In the genomic region with DNA sequence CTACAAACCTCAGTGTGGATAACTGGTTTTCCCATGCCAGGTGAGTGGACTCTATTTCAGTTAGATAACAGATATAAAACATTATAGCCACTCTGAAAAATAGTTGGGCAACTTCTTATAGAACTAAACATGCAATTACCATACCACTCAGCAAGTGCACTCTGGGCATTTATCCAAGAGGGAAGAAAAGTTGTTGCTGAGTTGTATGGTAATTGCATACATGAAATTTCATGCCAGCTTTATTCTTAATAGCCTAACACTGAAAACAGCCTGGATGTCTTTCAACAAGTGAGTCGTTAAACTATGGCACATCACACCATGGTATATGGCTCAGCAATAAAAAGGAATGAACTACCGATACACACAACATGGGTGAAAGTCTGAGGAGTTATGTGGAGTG, we compare ENCODE assay signal across 1 cellular context.
TF ChIP-seq lines count a peak whose summit lies in the region.

No MANE protein-coding gene starts in this region.

TF ChIP-seq in HEK293, 187 proteins besides CTCF, POLR2A, EP300 and RAD21 (continued from another document):
- TF ChIP-seq, protein P1, sequence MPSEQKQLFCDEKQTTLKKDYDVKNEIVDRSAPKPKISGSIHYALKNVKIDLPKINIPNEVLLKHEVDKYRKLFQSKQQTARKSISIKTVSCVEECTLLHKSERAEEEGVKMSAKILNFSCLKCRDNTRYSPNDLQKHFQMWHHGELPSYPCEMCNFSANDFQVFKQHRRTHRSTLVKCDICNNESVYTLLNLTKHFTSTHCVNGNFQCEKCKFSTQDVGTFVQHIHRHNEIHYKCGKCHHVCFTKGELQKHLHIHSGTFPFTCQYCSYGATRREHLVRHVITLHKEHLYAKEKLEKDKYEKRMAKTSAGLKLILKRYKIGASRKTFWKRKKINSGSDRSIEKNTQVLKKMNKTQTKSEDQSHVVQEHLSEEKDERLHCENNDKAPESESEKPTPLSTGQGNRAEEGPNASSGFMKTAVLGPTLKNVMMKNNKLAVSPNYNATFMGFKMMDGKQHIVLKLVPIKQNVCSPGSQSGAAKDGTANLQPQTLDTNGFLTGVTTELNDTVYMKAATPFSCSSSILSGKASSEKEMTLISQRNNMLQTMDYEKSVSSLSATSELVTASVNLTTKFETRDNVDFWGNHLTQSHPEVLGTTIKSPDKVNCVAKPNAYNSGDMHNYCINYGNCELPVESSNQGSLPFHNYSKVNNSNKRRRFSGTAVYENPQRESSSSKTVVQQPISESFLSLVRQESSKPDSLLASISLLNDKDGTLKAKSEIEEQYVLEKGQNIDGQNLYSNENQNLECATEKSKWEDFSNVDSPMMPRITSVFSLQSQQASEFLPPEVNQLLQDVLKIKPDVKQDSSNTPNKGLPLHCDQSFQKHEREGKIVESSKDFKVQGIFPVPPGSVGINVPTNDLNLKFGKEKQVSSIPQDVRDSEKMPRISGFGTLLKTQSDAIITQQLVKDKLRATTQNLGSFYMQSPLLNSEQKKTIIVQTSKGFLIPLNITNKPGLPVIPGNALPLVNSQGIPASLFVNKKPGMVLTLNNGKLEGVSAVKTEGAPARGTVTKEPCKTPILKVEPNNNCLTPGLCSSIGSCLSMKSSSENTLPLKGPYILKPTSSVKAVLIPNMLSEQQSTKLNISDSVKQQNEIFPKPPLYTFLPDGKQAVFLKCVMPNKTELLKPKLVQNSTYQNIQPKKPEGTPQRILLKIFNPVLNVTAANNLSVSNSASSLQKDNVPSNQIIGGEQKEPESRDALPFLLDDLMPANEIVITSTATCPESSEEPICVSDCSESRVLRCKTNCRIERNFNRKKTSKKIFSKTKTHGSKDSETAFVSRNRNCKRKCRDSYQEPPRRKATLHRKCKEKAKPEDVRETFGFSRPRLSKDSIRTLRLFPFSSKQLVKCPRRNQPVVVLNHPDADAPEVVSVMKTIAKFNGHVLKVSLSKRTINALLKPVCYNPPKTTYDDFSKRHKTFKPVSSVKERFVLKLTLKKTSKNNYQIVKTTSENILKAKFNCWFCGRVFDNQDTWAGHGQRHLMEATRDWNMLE (tag by site-specific recombination; conservative IDR thresholded peaks at IDR 0.05; ENCODE audit: low read depth) = no peak
- TF ChIP-seq ZNF112 (tag by site-specific recombination; IDR thresholded peaks at IDR 0.05) (no peak), ZNF274 (IDR thresholded peaks at IDR 0.05; ENCODE audit: low read length) (no peak), ZNF274 (tag by site-specific recombination; IDR thresholded peaks at IDR 0.05; ENCODE audit: borderline replicate concordance) (no peak), ZNF544 (tag by site-specific recombination; IDR thresholded peaks at IDR 0.05) (no peak), ZNF239 (tag by site-specific recombination; IDR thresholded peaks at IDR 0.05) (no peak), SP7 (tag by site-specific recombination; IDR thresholded peaks at IDR 0.05) (peak; percentile 91), KLF7 (tag by site-specific recombination; IDR thresholded peaks at IDR 0.05; ENCODE audit: borderline replicate concordance) (no peak), WT1 (tag by site-specific recombination; IDR thresholded peaks at IDR 0.05) (no peak), ZNF76 (tag by site-specific recombination; IDR thresholded peaks at IDR 0.05; ENCODE audit: borderline replicate concordance, low read depth) (no peak), ZEB2 (tag by site-specific recombination; IDR thresholded peaks at IDR 0.05) (peak; percentile 28; the same call in 1 of the 2 replicates), ZNF184 (tag by site-specific recombination; IDR thresholded peaks at IDR 0.05) (no peak; the same call in 1 of the 2 replicates), ZNF514 (tag by site-specific recombination; IDR thresholded peaks at IDR 0.05) (no peak), ZNF24 (tag by site-specific recombination; IDR thresholded peaks at IDR 0.05) (0 out of 2 replicates have a peak, but pooled peaks have one; percentile 44), ZNF404 (tag by site-specific recombination; IDR thresholded peaks at IDR 0.05) (no peak)
- TF ChIP-seq, protein P2, sequence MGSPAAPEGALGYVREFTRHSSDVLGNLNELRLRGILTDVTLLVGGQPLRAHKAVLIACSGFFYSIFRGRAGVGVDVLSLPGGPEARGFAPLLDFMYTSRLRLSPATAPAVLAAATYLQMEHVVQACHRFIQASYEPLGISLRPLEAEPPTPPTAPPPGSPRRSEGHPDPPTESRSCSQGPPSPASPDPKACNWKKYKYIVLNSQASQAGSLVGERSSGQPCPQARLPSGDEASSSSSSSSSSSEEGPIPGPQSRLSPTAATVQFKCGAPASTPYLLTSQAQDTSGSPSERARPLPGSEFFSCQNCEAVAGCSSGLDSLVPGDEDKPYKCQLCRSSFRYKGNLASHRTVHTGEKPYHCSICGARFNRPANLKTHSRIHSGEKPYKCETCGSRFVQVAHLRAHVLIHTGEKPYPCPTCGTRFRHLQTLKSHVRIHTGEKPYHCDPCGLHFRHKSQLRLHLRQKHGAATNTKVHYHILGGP (tag by site-specific recombination; IDR thresholded peaks at IDR 0.05) = no peak
- TF ChIP-seq, protein P3, sequence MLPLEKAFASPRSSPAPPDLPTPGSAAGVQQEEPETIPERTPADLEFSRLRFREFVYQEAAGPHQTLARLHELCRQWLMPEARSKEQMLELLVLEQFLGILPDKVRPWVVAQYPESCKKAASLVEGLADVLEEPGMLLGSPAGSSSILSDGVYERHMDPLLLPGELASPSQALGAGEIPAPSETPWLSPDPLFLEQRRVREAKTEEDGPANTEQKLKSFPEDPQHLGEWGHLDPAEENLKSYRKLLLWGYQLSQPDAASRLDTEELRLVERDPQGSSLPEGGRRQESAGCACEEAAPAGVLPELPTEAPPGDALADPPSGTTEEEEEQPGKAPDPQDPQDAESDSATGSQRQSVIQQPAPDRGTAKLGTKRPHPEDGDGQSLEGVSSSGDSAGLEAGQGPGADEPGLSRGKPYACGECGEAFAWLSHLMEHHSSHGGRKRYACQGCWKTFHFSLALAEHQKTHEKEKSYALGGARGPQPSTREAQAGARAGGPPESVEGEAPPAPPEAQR (tag by site-specific recombination; IDR thresholded peaks at IDR 0.05) = no peak
- TF ChIP-seq, protein P4, sequence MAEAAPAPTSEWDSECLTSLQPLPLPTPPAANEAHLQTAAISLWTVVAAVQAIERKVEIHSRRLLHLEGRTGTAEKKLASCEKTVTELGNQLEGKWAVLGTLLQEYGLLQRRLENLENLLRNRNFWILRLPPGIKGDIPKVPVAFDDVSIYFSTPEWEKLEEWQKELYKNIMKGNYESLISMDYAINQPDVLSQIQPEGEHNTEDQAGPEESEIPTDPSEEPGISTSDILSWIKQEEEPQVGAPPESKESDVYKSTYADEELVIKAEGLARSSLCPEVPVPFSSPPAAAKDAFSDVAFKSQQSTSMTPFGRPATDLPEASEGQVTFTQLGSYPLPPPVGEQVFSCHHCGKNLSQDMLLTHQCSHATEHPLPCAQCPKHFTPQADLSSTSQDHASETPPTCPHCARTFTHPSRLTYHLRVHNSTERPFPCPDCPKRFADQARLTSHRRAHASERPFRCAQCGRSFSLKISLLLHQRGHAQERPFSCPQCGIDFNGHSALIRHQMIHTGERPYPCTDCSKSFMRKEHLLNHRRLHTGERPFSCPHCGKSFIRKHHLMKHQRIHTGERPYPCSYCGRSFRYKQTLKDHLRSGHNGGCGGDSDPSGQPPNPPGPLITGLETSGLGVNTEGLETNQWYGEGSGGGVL (tag by site-specific recombination; IDR thresholded peaks at IDR 0.05) = no peak
- TF ChIP-seq, protein P5, sequence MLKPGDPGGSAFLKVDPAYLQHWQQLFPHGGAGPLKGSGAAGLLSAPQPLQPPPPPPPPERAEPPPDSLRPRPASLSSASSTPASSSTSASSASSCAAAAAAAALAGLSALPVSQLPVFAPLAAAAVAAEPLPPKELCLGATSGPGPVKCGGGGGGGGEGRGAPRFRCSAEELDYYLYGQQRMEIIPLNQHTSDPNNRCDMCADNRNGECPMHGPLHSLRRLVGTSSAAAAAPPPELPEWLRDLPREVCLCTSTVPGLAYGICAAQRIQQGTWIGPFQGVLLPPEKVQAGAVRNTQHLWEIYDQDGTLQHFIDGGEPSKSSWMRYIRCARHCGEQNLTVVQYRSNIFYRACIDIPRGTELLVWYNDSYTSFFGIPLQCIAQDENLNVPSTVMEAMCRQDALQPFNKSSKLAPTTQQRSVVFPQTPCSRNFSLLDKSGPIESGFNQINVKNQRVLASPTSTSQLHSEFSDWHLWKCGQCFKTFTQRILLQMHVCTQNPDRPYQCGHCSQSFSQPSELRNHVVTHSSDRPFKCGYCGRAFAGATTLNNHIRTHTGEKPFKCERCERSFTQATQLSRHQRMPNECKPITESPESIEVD (tag by site-specific recombination; IDR thresholded peaks at IDR 0.05) = peak; percentile 73
- TF ChIP-seq, protein P6, sequence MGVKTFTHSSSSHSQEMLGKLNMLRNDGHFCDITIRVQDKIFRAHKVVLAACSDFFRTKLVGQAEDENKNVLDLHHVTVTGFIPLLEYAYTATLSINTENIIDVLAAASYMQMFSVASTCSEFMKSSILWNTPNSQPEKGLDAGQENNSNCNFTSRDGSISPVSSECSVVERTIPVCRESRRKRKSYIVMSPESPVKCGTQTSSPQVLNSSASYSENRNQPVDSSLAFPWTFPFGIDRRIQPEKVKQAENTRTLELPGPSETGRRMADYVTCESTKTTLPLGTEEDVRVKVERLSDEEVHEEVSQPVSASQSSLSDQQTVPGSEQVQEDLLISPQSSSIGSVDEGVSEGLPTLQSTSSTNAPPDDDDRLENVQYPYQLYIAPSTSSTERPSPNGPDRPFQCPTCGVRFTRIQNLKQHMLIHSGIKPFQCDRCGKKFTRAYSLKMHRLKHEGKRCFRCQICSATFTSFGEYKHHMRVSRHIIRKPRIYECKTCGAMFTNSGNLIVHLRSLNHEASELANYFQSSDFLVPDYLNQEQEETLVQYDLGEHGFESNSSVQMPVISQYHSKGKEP (tag by site-specific recombination; IDR thresholded peaks at IDR 0.05) = 0 out of 2 replicates have a peak, but pooled peaks have one; percentile 39
- TF ChIP-seq, protein P7, sequence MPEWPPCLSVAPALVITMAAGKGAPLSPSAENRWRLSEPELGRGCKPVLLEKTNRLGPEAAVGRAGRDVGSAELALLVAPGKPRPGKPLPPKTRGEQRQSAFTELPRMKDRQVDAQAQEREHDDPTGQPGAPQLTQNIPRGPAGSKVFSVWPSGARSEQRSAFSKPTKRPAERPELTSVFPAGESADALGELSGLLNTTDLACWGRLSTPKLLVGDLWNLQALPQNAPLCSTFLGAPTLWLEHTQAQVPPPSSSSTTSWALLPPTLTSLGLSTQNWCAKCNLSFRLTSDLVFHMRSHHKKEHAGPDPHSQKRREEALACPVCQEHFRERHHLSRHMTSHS (tag by site-specific recombination; IDR thresholded peaks at IDR 0.05) = no peak
- TF ChIP-seq, protein P8, sequence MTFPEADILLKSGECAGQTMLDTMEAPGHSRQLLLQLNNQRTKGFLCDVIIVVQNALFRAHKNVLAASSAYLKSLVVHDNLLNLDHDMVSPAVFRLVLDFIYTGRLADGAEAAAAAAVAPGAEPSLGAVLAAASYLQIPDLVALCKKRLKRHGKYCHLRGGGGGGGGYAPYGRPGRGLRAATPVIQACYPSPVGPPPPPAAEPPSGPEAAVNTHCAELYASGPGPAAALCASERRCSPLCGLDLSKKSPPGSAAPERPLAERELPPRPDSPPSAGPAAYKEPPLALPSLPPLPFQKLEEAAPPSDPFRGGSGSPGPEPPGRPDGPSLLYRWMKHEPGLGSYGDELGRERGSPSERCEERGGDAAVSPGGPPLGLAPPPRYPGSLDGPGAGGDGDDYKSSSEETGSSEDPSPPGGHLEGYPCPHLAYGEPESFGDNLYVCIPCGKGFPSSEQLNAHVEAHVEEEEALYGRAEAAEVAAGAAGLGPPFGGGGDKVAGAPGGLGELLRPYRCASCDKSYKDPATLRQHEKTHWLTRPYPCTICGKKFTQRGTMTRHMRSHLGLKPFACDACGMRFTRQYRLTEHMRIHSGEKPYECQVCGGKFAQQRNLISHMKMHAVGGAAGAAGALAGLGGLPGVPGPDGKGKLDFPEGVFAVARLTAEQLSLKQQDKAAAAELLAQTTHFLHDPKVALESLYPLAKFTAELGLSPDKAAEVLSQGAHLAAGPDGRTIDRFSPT (tag by site-specific recombination; IDR thresholded peaks at IDR 0.05) = no peak
TF ChIP-seq in HEK293: peak in this region for 6.
